ENCODE assay signal across 8 cellular contexts in genomic region chr1:1306661-1307260, GRCh38. TPM values are rescaled to one million over a fixed set of nuclear protein-coding genes. Genes with fewer than 3 reads are reported as not detected.
DNase-seq lines count a peak whose midpoint lies in the region; ATAC-seq, FAIRE-seq and TF ChIP-seq lines count a peak whose summit lies in the region.

No MANE protein-coding gene starts in this region.

- peak overlapping the region; percentile 17 for H2AK5ac ChIP-seq in mesendoderm (ENCODE audit: low read length)

- TF ChIP-seq CTCF in left ventricle myocardium inferior (IDR thresholded peaks at IDR 0.05; ENCODE audit: borderline replicate concordance) = no peak
- TF ChIP-seq CTCF in K562 (IDR thresholded peaks at IDR 0.05 in 2 of 3, conservative IDR thresholded peaks at IDR 0.05 in 1 of 3; ENCODE audit: insufficient read depth in 2 of 3, low read depth in 1 of 3, low read length in 3 of 3) = no peak
- no peak for TF ChIP-seq CTCF in vagina (IDR thresholded peaks at IDR 0.05)

- H3K56ac ChIP-seq in mesendoderm (ENCODE audit: low read length) = peak overlapping the region; percentile 95

- H3K4me2 ChIP-seq in K562 (ENCODE audit: insufficient read depth, low read length) (peak overlapping the region; percentile 75), mesendoderm (ENCODE audit: low read length) (peak overlapping the region; percentile 89)

- H4K20me1 ChIP-seq in K562 (replicated peaks; ENCODE audit: control insufficient read depth, insufficient read depth, low read length) = peaks cover 29% of the 10 kb centered on the region

- peaks cover 5% of the 10 kb centered on the region for H3K9me1 ChIP-seq in K562 (ENCODE audit: control insufficient read depth, insufficient read depth, low read length)

- H2BK120ac ChIP-seq in mesendoderm (ENCODE audit: low read depth, low read length) = no peak overlapping the region

- H3K4me1 ChIP-seq in left ventricle myocardium inferior (peaks cover 61% of the 10 kb centered on the region), K562 (replicated peaks in 1 of 2; ENCODE audit: control insufficient read depth in 2 of 2, insufficient read depth in 2 of 2, low read length in 2 of 2) (peaks cover 41 to 96% of the 10 kb centered on the region in 2 experiments), mesendoderm (ENCODE audit: control insufficient read depth, low read depth, low read length) (peaks cover 11% of the 10 kb centered on the region), vagina (peaks cover 76% of the 10 kb centered on the region)

- ATAC-seq in left cardiac atrium (no peak), K562 (no peak), esophagus mucosa (no peak)

- peaks cover 11% of the 10 kb centered on the region for H3K79me1 ChIP-seq in mesendoderm (ENCODE audit: low read length)

- intact Hi-C loops in left ventricle myocardium inferior (cut with micrococcal nuclease) (no loop called here), left cardiac atrium (cut with DNase I) (no loop called here), K562 (cut with micrococcal nuclease) (loop anchor here (5.0 to 10.0 kb wide), 2 partner anchors 71 to 918 kb away; partner anchors contain the start of genes AURKAIP1 and SKI), vagina (cut with DNase I) (loop anchor here (5.0 kb wide), 1 partner anchor 41 kb away; the partner anchor contains the start of gene DVL1)

- H3K9me3 ChIP-seq in left ventricle myocardium inferior (replicated peaks) (no peaks in the 10 kb centered on the region), K562 (replicated peaks; ENCODE audit: control insufficient read depth, insufficient read depth, low read depth, low read length) (no peaks in the 10 kb centered on the region), vagina (no peaks in the 10 kb centered on the region)

- no peak overlapping the region for H3K18ac ChIP-seq in mesendoderm (ENCODE audit: low read length)

- TSS peak; percentile 57 for BruUV-seq in K562 (replicated peaks; lab: Mats Ljungman, UMichigan)

- H3K4me3 ChIP-seq in left ventricle myocardium inferior (peak overlapping the region; percentile 81), K562 (peak overlapping the region; percentile 94), mesendoderm (ENCODE audit: low read length) (peak overlapping the region; percentile 74), vagina (peak overlapping the region; percentile 95 to 97)

- peaks cover 20% of the 10 kb centered on the region for H3K36me3 ChIP-seq in left ventricle myocardium inferior
- H3K36me3 ChIP-seq in K562 (ENCODE audit: control insufficient read depth, insufficient read depth, low read length) = peaks cover 30% of the 10 kb centered on the region
- H3K36me3 ChIP-seq in mesendoderm (ENCODE audit: control insufficient read depth, insufficient read depth, low read length) = peaks cover 5% of the 10 kb centered on the region
- peaks cover 0 to 8% of the 10 kb centered on the region in 2 donors for H3K36me3 ChIP-seq in vagina

- CTCF ChIA-PET in K562 (lab: Yijun Ruan, JAX; ENCODE audit: low intra/inter-chr PET ratio) = no interaction called here

- H3K9ac ChIP-seq in K562 (ENCODE audit: insufficient read depth in 1 of 2, low read depth in 2 of 2, low read length in 2 of 2) (peak overlapping the region; percentile 69 to 97), mesendoderm (ENCODE audit: low read length) (peak overlapping the region; percentile 94)

- TF ChIP-seq EP300 in K562 (IDR thresholded peaks at IDR 0.05; ENCODE audit: low read length) = no peak

- no peak overlapping the region for H2BK15ac ChIP-seq in mesendoderm (replicated peaks; ENCODE audit: low read depth)

- TF ChIP-seq POLR2A in K562 (conservative IDR thresholded peaks at IDR 0.05) (no peak), vagina (IDR thresholded peaks at IDR 0.05) (no peak)

- no peak overlapping the region for H2BK5ac ChIP-seq in mesendoderm (ENCODE audit: low read length)

- no peak overlapping the region for H3K23ac ChIP-seq in mesendoderm (ENCODE audit: low read length)

- FAIRE-seq in K562 (lab: Jason Lieb, UNC) = peak; percentile 82

- POLR2A ChIA-PET in K562 (lab: Yijun Ruan, JAX) = interaction anchor here (0.5 to 1.0 kb wide), 3 partner anchors 9 to 86 kb away, joined by 3 read pairs; no protein-coding TSS in a partner anchor

- H3K4ac ChIP-seq in mesendoderm (ENCODE audit: low read depth, low read length) = no peak overlapping the region

- WGBS in K562 (ENCODE audit: insufficient coverage, low coverage, missing lambda C conversion rate) = 36% methylated on average over 27 of the region's 27 CpGs
- no CpG with 5 or more reads among the region's 27 CpGs for whole genome bisulfite sequencing in mesendoderm (ENCODE audit: extremely low coverage, insufficient coverage, low lambda C conversion rate)

- no peak overlapping the region for H4K5ac ChIP-seq in mesendoderm (ENCODE audit: low read length)

- no peak for DNase-seq in left ventricle myocardium inferior
- DNase-seq in left cardiac atrium = no peak
- DNase-seq in K562 (ENCODE audit: extremely low read depth in 1 of 4, low spot score in 3 of 4) = no peak
- DNase-seq in mesendoderm = no peak
- DNase-seq in vagina (ENCODE audit: extremely low spot score in 2 of 2) = no peak
- no peak for DNase-seq in NCI-H187 treated with DMSO at 0.1 percent for 48 hours (lab: John Stamatoyannopoulos, UW)
- no peak for DNase-seq in medulla oblongata (ENCODE audit: extremely low spot score)

- H4K8ac ChIP-seq in mesendoderm (ENCODE audit: low read depth, low read length) = no peak overlapping the region

- TF ChIP-seq RAD21 in K562 (CRISPR knock-in tag; conservative IDR thresholded peaks at IDR 0.05 in 1 of 2, IDR thresholded peaks at IDR 0.05 in 1 of 2) = no peak

- H3K79me2 ChIP-seq in K562 (ENCODE audit: control insufficient read depth, insufficient read depth, low read length) (peaks cover 54% of the 10 kb centered on the region), mesendoderm (ENCODE audit: control insufficient read depth, insufficient read depth, low read length) (peaks cover 3% of the 10 kb centered on the region)

- H3K27ac ChIP-seq in left ventricle myocardium inferior (replicated peaks) = peak overlapping the region; percentile 99
- peak overlapping the region; percentile 73; the same call in 2 of the 3 replicates for H3K27ac ChIP-seq in K562 (ENCODE audit: extremely low read depth, low read depth, low read length)
- H3K27ac ChIP-seq in mesendoderm (ENCODE audit: low read depth, low read length) = no peak overlapping the region
- peak overlapping the region; percentile 93 for H3K27ac ChIP-seq in vagina

- in situ Hi-C loops in K562 (cut with MboI) = no loop called here

- H3K27me3 ChIP-seq in left ventricle myocardium inferior (ENCODE audit: low read depth) (no peaks in the 10 kb centered on the region), K562 (ENCODE audit: control insufficient read depth in 2 of 2, insufficient read depth in 2 of 2, low read length in 2 of 2) (no peaks in the 10 kb centered on the region), mesendoderm (ENCODE audit: insufficient read depth, low read length, poor library complexity) (no peaks in the 10 kb centered on the region), vagina (no peaks in the 10 kb centered on the region)

- H2AFZ ChIP-seq in K562 (ENCODE audit: low read depth, low read length) = no peak overlapping the region

RNA-seq across cellular contexts. Expression of gene ACAP3, which starts 1.0 kb away (rescaled TPM):
- total RNA-seq in left ventricle myocardium inferior = 49.7 TPM
- total RNA-seq in left cardiac atrium = 10 to 100 TPM; 36.2 to 46.7 TPM
- 140 and 407 TPM in 2 replicates for total RNA-seq in K562 (2011; cell fraction: chromatin; rRNA removed; ENCODE audit: low replicate concordance)
- total RNA-seq in K562 (2011; cell fraction: nucleolus; rRNA removed) = 278 and 333 TPM in 2 replicates
- 136 and 156 TPM in 2 replicates for total RNA-seq in K562 (2011; cell fraction: nucleoplasm; rRNA removed)
- total RNA-seq in K562 (2014; rRNA removed) = 29.6 and 33.3 TPM in 2 replicates
- total RNA-seq in K562 (2014; rRNA removed; fragmentation: Illumina TruSeq; extraction: Trizol) = 1.9 and 3.5 TPM in 2 replicates
- total RNA-seq in K562 (2015; rRNA removed; fragmentation: Illumina TruSeq; extraction: Trizol) = 14.0 and 15.2 TPM in 2 replicates
- total RNA-seq in K562 (2021) = 44.1 and 49.0 TPM in 2 replicates
- 12.0 and 27.1 TPM in 2 replicates for polyA plus RNA-seq in K562 (2011; rRNA removed)
- polyA plus RNA-seq in K562 (2011; cell fraction: cytosol; rRNA removed) = 8.5 and 20.8 TPM in 2 replicates
- 346 and 462 TPM in 2 replicates for polyA plus RNA-seq in K562 (2011; cell fraction: nucleus; rRNA removed)
- polyA plus RNA-seq in K562 (2012) = 38.9 and 49.6 TPM in 2 replicates
- 7.2 and 11.8 TPM in 2 replicates for polyA plus RNA-seq in K562 (2014; fragmentation: Illumina TruSeq; extraction: Trizol)
- under 1 TPM; 0.01 to 0.06 TPM for polyA plus RNA-seq in K562 (2014; fragmentation: Nextera tagmentation; extraction: Ambion mirVana)
- polyA plus RNA-seq in K562 (2014; rRNA removed) = 43.8 and 44.8 TPM in 2 replicates
- polyA minus RNA-seq in K562 (2011; rRNA and poly(A)+ RNA removed) = 6.3 and 10.7 TPM in 2 replicates
- 13.7 and 15.3 TPM in 2 replicates for polyA minus RNA-seq in K562 (2011; cell fraction: cytosol; rRNA and poly(A)+ RNA removed)
- 42.4 and 46.1 TPM in 2 replicates for polyA minus RNA-seq in K562 (2011; cell fraction: nucleus; rRNA and poly(A)+ RNA removed)
- polyA plus RNA-seq in mesendoderm (2013, experiment 1 of 2) = 7.8 TPM
- polyA plus RNA-seq in mesendoderm (2013, experiment 2 of 2) = 8.1 TPM
- 68.5 TPM for total RNA-seq in vagina
- 35.3 TPM for total RNA-seq in esophagus mucosa

RNA-seq across cellular contexts. Expression of gene PUSL1, which starts 1.6 kb away (rescaled TPM):
- total RNA-seq in left ventricle myocardium inferior (10.4 TPM), left cardiac atrium (10 to 100 TPM; 11.4 to 12.2 TPM), K562 (2014; rRNA removed) (86.9 and 103 TPM in 2 replicates), K562 (2014; rRNA removed; fragmentation: Illumina TruSeq; extraction: Trizol) (5.6 and 7.0 TPM in 2 replicates), K562 (2015; rRNA removed; fragmentation: Illumina TruSeq; extraction: Trizol) (29.7 and 31.4 TPM in 2 replicates), K562 (2021) (80.1 and 83.0 TPM in 2 replicates), vagina (31.2 TPM), esophagus mucosa (23.0 TPM)
- 13.3 and 63.1 TPM in 2 replicates for total RNA-seq in K562 (2011; cell fraction: chromatin; rRNA removed; ENCODE audit: low replicate concordance)
- total RNA-seq in K562 (2011; cell fraction: nucleolus; rRNA removed) = 74.5 and 90.1 TPM in 2 replicates
- total RNA-seq in K562 (2011; cell fraction: nucleoplasm; rRNA removed) = 23.2 and 31.2 TPM in 2 replicates
- polyA plus RNA-seq in K562 (2011; rRNA removed) (13.6 and 22.4 TPM in 2 replicates), K562 (2014; fragmentation: Illumina TruSeq; extraction: Trizol) (10.5 and 25.1 TPM in 2 replicates), K562 (2014; fragmentation: Nextera tagmentation; extraction: Ambion mirVana) (1 to 10 TPM in 1 of 2 experiments, under 1 TPM in 1; 0.62 to 1.7 TPM), K562 (2014; rRNA removed) (68.5 and 76.0 TPM in 2 replicates)
- 29.8 and 137 TPM in 2 replicates for polyA plus RNA-seq in K562 (2011; cell fraction: cytosol; rRNA removed)
- polyA plus RNA-seq in K562 (2011; cell fraction: nucleus; rRNA removed) = 41.7 and 71.9 TPM in 2 replicates
- polyA plus RNA-seq in K562 (2012) = 35.1 and 53.3 TPM in 2 replicates
- polyA minus RNA-seq in K562 (2011; rRNA and poly(A)+ RNA removed) = 3.5 and 5.7 TPM in 2 replicates
- polyA minus RNA-seq in K562 (2011; cell fraction: cytosol; rRNA and poly(A)+ RNA removed) = 22.0 and 25.8 TPM in 2 replicates
- 33.5 and 38.2 TPM in 2 replicates for polyA minus RNA-seq in K562 (2011; cell fraction: nucleus; rRNA and poly(A)+ RNA removed)
- polyA plus RNA-seq in mesendoderm (2013, experiment 1 of 2) = 24.0 TPM
- polyA plus RNA-seq in mesendoderm (2013, experiment 2 of 2) = 25.0 TPM

RNA-seq across cellular contexts. Expression of gene INTS11, which starts 17.7 kb away (rescaled TPM):
- total RNA-seq in left ventricle myocardium inferior (70.1 TPM), left cardiac atrium (10 to 100 TPM; 48.5 to 60.0 TPM), K562 (2014; rRNA removed) (151 and 179 TPM in 2 replicates), K562 (2014; rRNA removed; fragmentation: Illumina TruSeq; extraction: Trizol) (62.1 and 77.4 TPM in 2 replicates), K562 (2015; rRNA removed; fragmentation: Illumina TruSeq; extraction: Trizol) (85.4 and 88.8 TPM in 2 replicates), K562 (2021) (153 and 164 TPM in 2 replicates), vagina (142 TPM), esophagus mucosa (54.0 TPM)
- 317 and 866 TPM in 2 replicates for total RNA-seq in K562 (2011; cell fraction: chromatin; rRNA removed; ENCODE audit: low replicate concordance)
- total RNA-seq in K562 (2011; cell fraction: nucleolus; rRNA removed) = 565 and 578 TPM in 2 replicates
- 402 and 440 TPM in 2 replicates for total RNA-seq in K562 (2011; cell fraction: nucleoplasm; rRNA removed)
- polyA plus RNA-seq in K562 (2011; rRNA removed) (110 and 164 TPM in 2 replicates), K562 (2014; fragmentation: Illumina TruSeq; extraction: Trizol) (143 and 151 TPM in 2 replicates), K562 (2014; fragmentation: Nextera tagmentation; extraction: Ambion mirVana) (10 to 100 TPM in 1 of 2 experiments, 1 to 10 TPM in 1; 3.6 to 11.8 TPM), K562 (2014; rRNA removed) (183 TPM in 2 replicates)
- 195 and 300 TPM in 2 replicates for polyA plus RNA-seq in K562 (2011; cell fraction: cytosol; rRNA removed)
- 663 and 798 TPM in 2 replicates for polyA plus RNA-seq in K562 (2011; cell fraction: nucleus; rRNA removed)
- polyA plus RNA-seq in K562 (2012) = 151 and 204 TPM in 2 replicates
- polyA minus RNA-seq in K562 (2011; rRNA and poly(A)+ RNA removed) = 68.4 and 103 TPM in 2 replicates
- 79.6 and 101 TPM in 2 replicates for polyA minus RNA-seq in K562 (2011; cell fraction: cytosol; rRNA and poly(A)+ RNA removed)
- polyA minus RNA-seq in K562 (2011; cell fraction: nucleus; rRNA and poly(A)+ RNA removed) = 108 and 123 TPM in 2 replicates
- polyA plus RNA-seq in mesendoderm (2013, experiment 1 of 2) = 75.3 TPM
- polyA plus RNA-seq in mesendoderm (2013, experiment 2 of 2) = 73.8 TPM

RNA-seq across cellular contexts. Expression of gene CPTP, which starts 17.8 kb away (rescaled TPM):
- total RNA-seq in left ventricle myocardium inferior (99.2 TPM), left cardiac atrium (10 to 100 TPM; 31.8 to 32.5 TPM), K562 (2014; rRNA removed) (21.6 and 33.4 TPM in 2 replicates), K562 (2014; rRNA removed; fragmentation: Illumina TruSeq; extraction: Trizol) (3.0 and 3.5 TPM in 2 replicates), K562 (2015; rRNA removed; fragmentation: Illumina TruSeq; extraction: Trizol) (8.4 and 10.1 TPM in 2 replicates), K562 (2021) (25.4 and 25.8 TPM in 2 replicates), vagina (20.9 TPM), esophagus mucosa (25.1 TPM)
- total RNA-seq in K562 (2011; cell fraction: chromatin; rRNA removed; ENCODE audit: low replicate concordance) = 3.4 and 22.1 TPM in 2 replicates
- 31.8 and 32.0 TPM in 2 replicates for total RNA-seq in K562 (2011; cell fraction: nucleolus; rRNA removed)
- 11.2 and 13.9 TPM in 2 replicates for total RNA-seq in K562 (2011; cell fraction: nucleoplasm; rRNA removed)
- polyA plus RNA-seq in K562 (2011; rRNA removed) (3.5 and 5.7 TPM in 2 replicates), K562 (2014; fragmentation: Illumina TruSeq; extraction: Trizol) (2.7 and 9.1 TPM in 2 replicates), K562 (2014; fragmentation: Nextera tagmentation; extraction: Ambion mirVana) (under 1 TPM; 0.11 to 0.20 TPM), K562 (2014; rRNA removed) (12.4 and 12.9 TPM in 2 replicates)
- polyA plus RNA-seq in K562 (2011; cell fraction: cytosol; rRNA removed) = 7.2 and 32.1 TPM in 2 replicates
- 5.6 and 10.3 TPM in 2 replicates for polyA plus RNA-seq in K562 (2011; cell fraction: nucleus; rRNA removed)
- 14.5 and 17.3 TPM in 2 replicates for polyA plus RNA-seq in K562 (2012)
- 2.1 and 2.4 TPM in 2 replicates for polyA minus RNA-seq in K562 (2011; rRNA and poly(A)+ RNA removed)
- polyA minus RNA-seq in K562 (2011; cell fraction: cytosol; rRNA and poly(A)+ RNA removed) = 9.2 and 12.1 TPM in 2 replicates
- polyA minus RNA-seq in K562 (2011; cell fraction: nucleus; rRNA and poly(A)+ RNA removed) = 14.0 and 17.8 TPM in 2 replicates
- 7.5 TPM for polyA plus RNA-seq in mesendoderm (2013, experiment 1 of 2)
- polyA plus RNA-seq in mesendoderm (2013, experiment 2 of 2) = 7.1 TPM

RNA-seq across cellular contexts. Expression of gene TAS1R3, which starts 24.3 kb away (rescaled TPM):
- total RNA-seq in left ventricle myocardium inferior (0.93 TPM), left cardiac atrium (under 1 TPM; 0.44 to 0.65 TPM), K562 (2014; rRNA removed) (0.12 TPM in 1 of 2 replicates, not detected in the other), K562 (2014; rRNA removed; fragmentation: Illumina TruSeq; extraction: Trizol) (not detected in 2 replicates), K562 (2015; rRNA removed; fragmentation: Illumina TruSeq; extraction: Trizol) (0.04 TPM in 1 of 2 replicates, not detected in the other), K562 (2021) (0.07 and 0.09 TPM in 2 replicates), vagina (0.74 TPM), esophagus mucosa (0.56 TPM)
- 0.19 and 0.58 TPM in 2 replicates for total RNA-seq in K562 (2011; cell fraction: chromatin; rRNA removed; ENCODE audit: low replicate concordance)
- 0.53 and 0.67 TPM in 2 replicates for total RNA-seq in K562 (2011; cell fraction: nucleolus; rRNA removed)
- 0.15 and 0.23 TPM in 2 replicates for total RNA-seq in K562 (2011; cell fraction: nucleoplasm; rRNA removed)
- polyA plus RNA-seq in K562 (2011; rRNA removed) (0.05 TPM in 1 of 2 replicates, not detected in the other), K562 (2014; fragmentation: Illumina TruSeq; extraction: Trizol) (not detected in 2 replicates), K562 (2014; fragmentation: Nextera tagmentation; extraction: Ambion mirVana) (not detected), K562 (2014; rRNA removed) (0.03 and 0.13 TPM in 2 replicates)
- polyA plus RNA-seq in K562 (2011; cell fraction: cytosol; rRNA removed) = 0.03 and 0.06 TPM in 2 replicates
- 0.25 and 0.31 TPM in 2 replicates for polyA plus RNA-seq in K562 (2011; cell fraction: nucleus; rRNA removed)
- polyA plus RNA-seq in K562 (2012) = 0.26 and 0.37 TPM in 2 replicates
- not detected in 2 replicates for polyA minus RNA-seq in K562 (2011; rRNA and poly(A)+ RNA removed)
- polyA minus RNA-seq in K562 (2011; cell fraction: cytosol; rRNA and poly(A)+ RNA removed) = not detected in 2 replicates
- polyA minus RNA-seq in K562 (2011; cell fraction: nucleus; rRNA and poly(A)+ RNA removed) = 0.13 and 0.22 TPM in 2 replicates
- polyA plus RNA-seq in mesendoderm (2013, experiment 1 of 2) = 0.03 TPM
- 0.04 TPM for polyA plus RNA-seq in mesendoderm (2013, experiment 2 of 2)

Comparison
In these comparisons a context has a peak if more than half of its experiments do, and no peak if none do; other contexts are left out.
1. intact Hi-C loops: an anchor here in K562 (5.0 to 10.0 kb wide) and vagina (5.0 kb wide); none called in left ventricle myocardium inferior and left cardiac atrium.